Comparison of ENCODE assay signal across 9 cellular contexts in genomic region chr13:109780880-109781383, GRCh38. TPM values are rescaled to one million over a fixed set of nuclear protein-coding genes. Genes with fewer than 3 reads are reported as not detected.
DNase-seq lines count a peak whose midpoint lies in the region; ATAC-seq, FAIRE-seq and TF ChIP-seq lines count a peak whose summit lies in the region.
"Had no signal": no experiment of that assay in that cellular context is flagged by ENCODE, and none has a peak within 500 bp of the region (broad histone marks: within the 10 kb centered on the region; RNA-seq: fewer than 3 reads in every experiment).

No MANE protein-coding gene starts in this region.

- peaks cover 0 to 1% of the 10 kb centered on the region in 2 donors for H3K9me3 Mint-ChIP-seq in stimulated activated naive B cell treated with anti-CD40 and anti-IgM and Interleukin-4, amounts not matched to agents 10 μg/mL and 1 μg/mL and 100 μg/mL, for 72 hours

- peaks cover 33 to 47% of the 10 kb centered on the region in 2 donors for H3K4me1 Mint-ChIP-seq in stimulated activated naive B cell treated with anti-CD40 and anti-IgM and Interleukin-4, amounts not matched to agents 10 μg/mL and 1 μg/mL and 100 μg/mL, for 72 hours

- peak overlapping the region; percentile 27 for H3K9ac ChIP-seq in endocrine pancreas (ENCODE audit: control insufficient read depth, insufficient read depth, low read length)

- peak overlapping the region in 1 of 2 donors; percentile 22 for H3K4me3 Mint-ChIP-seq in stimulated activated naive B cell treated with anti-CD40 and anti-IgM and Interleukin-4, amounts not matched to agents 10 μg/mL and 1 μg/mL and 100 μg/mL, for 72 hours

- peak overlapping the region; percentile 39 for H3K27ac ChIP-seq in neutrophil

- DNase-seq in AG10803 (ENCODE audit: low read depth), result no peak
- DNase-seq in NB4 (ENCODE audit: low read depth), result no peak
- DNase-seq in stimulated activated naive B cell treated with anti-CD40 and anti-IgM and Interleukin-4, amounts not matched to agents 10 μg/mL and 1 μg/mL and 100 μg/mL, for 72 hours, result no peak
- DNase-seq in SIG-M5 treated with dmso at 0.1 percent for 504 hours (lab: John Stamatoyannopoulos, UW; ENCODE audit: unreplicated experiment), result no peak
- no peak for DNase-seq in medulla oblongata (ENCODE audit: extremely low spot score)
- DNase-seq in frontal cortex (ENCODE audit: low spot score in 2 of 2), result no peak

- H3K27me3 ChIP-seq in endocrine pancreas (ENCODE audit: control insufficient read depth, insufficient read depth, low read length) (no peaks in the 10 kb centered on the region), neutrophil (no peaks in the 10 kb centered on the region)

- no peaks in the 10 kb centered on the region for H3K27me3 Mint-ChIP-seq in stimulated activated naive B cell treated with anti-CD40 and anti-IgM and Interleukin-4, amounts not matched to agents 10 μg/mL and 1 μg/mL and 100 μg/mL, for 72 hours

- H3K36me3 ChIP-seq in endocrine pancreas (ENCODE audit: control insufficient read depth, insufficient read depth, low read length), result peaks cover 12% of the 10 kb centered on the region
- H3K36me3 ChIP-seq in neutrophil, result peaks cover 58% of the 10 kb centered on the region

- no peaks in the 10 kb centered on the region for H3K9me3 ChIP-seq in endocrine pancreas (ENCODE audit: control insufficient read depth, low read length)
- H3K9me3 ChIP-seq in neutrophil, result no peaks in the 10 kb centered on the region

- no peak overlapping the region for H3K27ac Mint-ChIP-seq in stimulated activated naive B cell treated with anti-CD40 and anti-IgM and Interleukin-4, amounts not matched to agents 10 μg/mL and 1 μg/mL and 100 μg/mL, for 72 hours

- no peak for ATAC-seq in stimulated activated naive B cell treated with anti-CD40 and anti-IgM and Interleukin-4, amounts not matched to agents 10 μg/mL and 1 μg/mL and 100 μg/mL, for 72 hours (replicated peaks)
- ATAC-seq: HCT116 had no signal

- FAIRE-seq in frontal cortex (lab: Jason Lieb, UNC), result no peak

- peaks cover 0 to 9% of the 10 kb centered on the region in 2 donors for H3K36me3 Mint-ChIP-seq in stimulated activated naive B cell treated with anti-CD40 and anti-IgM and Interleukin-4, amounts not matched to agents 10 μg/mL and 1 μg/mL and 100 μg/mL, for 72 hours

- peaks cover 9% of the 10 kb centered on the region for H3K4me1 ChIP-seq in endocrine pancreas (ENCODE audit: control insufficient read depth, insufficient read depth, low read length)
- peaks cover 77 to 79% of the 10 kb centered on the region in 2 experiments for H3K4me1 ChIP-seq in neutrophil (ENCODE audit: control insufficient read depth in 1 of 2, insufficient read depth in 1 of 2, low read depth in 1 of 2, low read length in 1 of 2)

- no peak for TF ChIP-seq CTCF in AG10803 (conservative IDR thresholded peaks at IDR 0.05; ENCODE audit: low read length)
- TF ChIP-seq CTCF in NB4 (IDR thresholded peaks at IDR 0.05; ENCODE audit: low read depth, low read length), result no peak
- TF ChIP-seq CTCF in neutrophil (IDR thresholded peaks at IDR 0.05), result no peak

- H3K4me3 ChIP-seq in AG10803 (ENCODE audit: low read length) (peak overlapping the region; percentile 85), NB4 (ENCODE audit: low read depth, low read length) (peak overlapping the region; percentile 68), endocrine pancreas (ENCODE audit: control insufficient read depth, insufficient read depth, low read length) (peak overlapping the region; percentile 92), neutrophil (ENCODE audit: low read depth in 1 of 2, low read length in 1 of 2) (peak overlapping the region; percentile 57 to 65)

- TF ChIP-seq POLR2A in NB4 (IDR thresholded peaks at IDR 0.05; ENCODE audit: extremely low read depth, insufficient read length), result no peak

RNA-seq across cellular contexts. Expression of gene IRS2, which starts 5.5 kb away (rescaled TPM):
- total RNA-seq in frontal cortex, result 10.6 TPM
